Comparison of ENCODE assay signal across 20 cellular contexts in genomic region chrX:10288400-10288799, GRCh38.
"Had no signal": no experiment of that assay in that cellular context is flagged by ENCODE, and none has a peak within 500 bp of the region (broad histone marks: within the 10 kb centered on the region; RNA-seq: fewer than 3 reads in every experiment).

No MANE protein-coding gene starts in this region.

- H3K27ac ChIP-seq: tibial nerve, vagina had no signal

- H3K4me1 ChIP-seq: tibial nerve, vagina had no signal

- ATAC-seq: activated CD8-positive, alpha-beta T cell treated with anti-CD3 and anti-CD28 coated beads for 36 hours; left ventricle myocardium superior; natural killer cell treated with Interleukin-12 subunit alpha and Interleukin-12 subunit beta and Interleukin-15 and Interleukin-18, amount 100 ng/mL, for 72 hours; stimulated activated memory B cell treated with anti-CD40 and anti-IgM and Interleukin-4, amounts not matched to agents 10 μg/mL and 1 μg/mL and 100 μg/mL, for 72 hours; T-helper 17 cell; WTC11 had no signal

- H3K36me3 ChIP-seq: tibial nerve, vagina had no signal

- FAIRE-seq: colon, endometrium, TTC549 had no signal

- H3K4me3 ChIP-seq: tibial nerve, vagina had no signal

- H3K27me3 ChIP-seq: tibial nerve, vagina had no signal

- DNase-seq: activated CD4-positive, alpha-beta T cell treated with anti-CD3 and anti-CD28 coated beads for 4 hours; activated CD8-positive, alpha-beta memory T cell treated with anti-CD3 and anti-CD28 coated beads, Interleukin-2, amount 50 U/mL, for 4 hours; activated CD8-positive, alpha-beta T cell treated with anti-CD3 and anti-CD28 coated beads for 36 hours; activated effector memory CD4-positive, alpha-beta T cell treated with anti-CD3 and anti-CD28 coated beads, Interleukin-2, amount 50 U/mL, for 16 hours; activated T-cell treated with anti-CD3 and anti-CD28 coated beads, Interleukin-2, amount 50 U/mL, for 48 hours; foreskin melanocyte; kidney glomerular epithelial cell; left ventricle myocardium superior; nucleus accumbens; posterior cingulate gyrus; retina; T-helper 17 cell had no signal

- H3K9me3 ChIP-seq: tibial nerve, vagina had no signal
